Comparison of ENCODE assay signal across 1 cellular context in the genomic region with DNA sequence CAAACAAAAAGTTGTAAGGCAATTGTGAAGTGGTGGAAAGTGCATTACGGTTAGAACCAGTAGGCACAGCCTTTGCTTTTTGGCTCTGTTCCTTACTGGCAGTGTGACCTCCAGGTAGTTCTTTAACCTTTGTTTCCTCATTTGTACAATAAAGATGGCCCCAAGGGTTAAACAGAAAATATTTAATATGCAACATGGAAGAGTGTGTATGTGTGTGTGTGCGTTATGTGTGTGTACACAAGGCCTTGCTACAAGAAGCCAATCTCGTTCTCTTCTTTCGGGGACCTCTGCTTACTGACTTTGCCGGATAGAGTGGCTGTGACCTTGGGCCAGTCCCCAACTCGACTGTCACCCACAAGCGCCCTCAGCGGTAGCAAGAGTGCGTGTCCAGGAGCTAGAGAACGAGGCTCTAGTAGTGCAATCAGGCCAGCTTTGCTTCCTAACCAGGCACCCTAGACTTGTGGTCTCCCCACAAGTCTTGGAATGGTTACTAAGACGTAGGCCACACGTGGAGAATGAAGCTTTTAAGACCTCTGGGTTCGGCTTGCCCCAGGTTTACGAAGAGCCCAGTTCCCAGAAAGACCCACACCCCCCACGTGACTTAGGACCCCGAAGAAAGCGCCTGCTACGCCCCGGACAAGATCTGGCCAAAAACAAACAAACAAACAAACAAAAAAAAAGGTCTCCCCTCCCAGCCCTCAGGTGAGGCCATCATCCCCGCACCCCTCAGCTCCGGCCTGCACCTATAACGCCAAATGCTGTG.
TF ChIP-seq lines count a peak whose summit lies in the region.

No MANE protein-coding gene starts in this region.

TF ChIP-seq in liver, 16 proteins besides CTCF, POLR2A, EP300 and RAD21 (continued from another document):
- TF ChIP-seq, protein P1, sequence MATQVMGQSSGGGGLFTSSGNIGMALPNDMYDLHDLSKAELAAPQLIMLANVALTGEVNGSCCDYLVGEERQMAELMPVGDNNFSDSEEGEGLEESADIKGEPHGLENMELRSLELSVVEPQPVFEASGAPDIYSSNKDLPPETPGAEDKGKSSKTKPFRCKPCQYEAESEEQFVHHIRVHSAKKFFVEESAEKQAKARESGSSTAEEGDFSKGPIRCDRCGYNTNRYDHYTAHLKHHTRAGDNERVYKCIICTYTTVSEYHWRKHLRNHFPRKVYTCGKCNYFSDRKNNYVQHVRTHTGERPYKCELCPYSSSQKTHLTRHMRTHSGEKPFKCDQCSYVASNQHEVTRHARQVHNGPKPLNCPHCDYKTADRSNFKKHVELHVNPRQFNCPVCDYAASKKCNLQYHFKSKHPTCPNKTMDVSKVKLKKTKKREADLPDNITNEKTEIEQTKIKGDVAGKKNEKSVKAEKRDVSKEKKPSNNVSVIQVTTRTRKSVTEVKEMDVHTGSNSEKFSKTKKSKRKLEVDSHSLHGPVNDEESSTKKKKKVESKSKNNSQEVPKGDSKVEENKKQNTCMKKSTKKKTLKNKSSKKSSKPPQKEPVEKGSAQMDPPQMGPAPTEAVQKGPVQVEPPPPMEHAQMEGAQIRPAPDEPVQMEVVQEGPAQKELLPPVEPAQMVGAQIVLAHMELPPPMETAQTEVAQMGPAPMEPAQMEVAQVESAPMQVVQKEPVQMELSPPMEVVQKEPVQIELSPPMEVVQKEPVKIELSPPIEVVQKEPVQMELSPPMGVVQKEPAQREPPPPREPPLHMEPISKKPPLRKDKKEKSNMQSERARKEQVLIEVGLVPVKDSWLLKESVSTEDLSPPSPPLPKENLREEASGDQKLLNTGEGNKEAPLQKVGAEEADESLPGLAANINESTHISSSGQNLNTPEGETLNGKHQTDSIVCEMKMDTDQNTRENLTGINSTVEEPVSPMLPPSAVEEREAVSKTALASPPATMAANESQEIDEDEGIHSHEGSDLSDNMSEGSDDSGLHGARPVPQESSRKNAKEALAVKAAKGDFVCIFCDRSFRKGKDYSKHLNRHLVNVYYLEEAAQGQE (IDR thresholded peaks at IDR 0.05) = no peak
- TF ChIP-seq HNF4A (conservative IDR thresholded peaks at IDR 0.05) = peak; percentile 45 to 50
- TF ChIP-seq FOXA2 (IDR thresholded peaks at IDR 0.05) = no peak
- peak; percentile 60 for TF ChIP-seq SP1 (IDR thresholded peaks at IDR 0.05)
